In genomic region chr3:50117120-50117519, GRCh38 we compare ENCODE assay signal across 1 cellular context.
TF ChIP-seq lines count a peak whose summit lies in the region.

No MANE protein-coding gene starts in this region.

TF ChIP-seq in H1, 55 proteins besides CTCF, POLR2A, EP300 and RAD21 (continued from another document):
- no peak for TF ChIP-seq PHF8 (conservative IDR thresholded peaks at IDR 0.05; ENCODE audit: low read depth, low read length)
- no peak for TF ChIP-seq RNF2 (IDR thresholded peaks at IDR 0.05; ENCODE audit: borderline replicate concordance, low read depth, low read length, missing control alignments, poor library complexity, severe bottlenecking)
- no peak for TF ChIP-seq FOSL1 (IDR thresholded peaks at IDR 0.05; ENCODE audit: insufficient read depth, low read depth, low read length)
